In the genomic region with DNA sequence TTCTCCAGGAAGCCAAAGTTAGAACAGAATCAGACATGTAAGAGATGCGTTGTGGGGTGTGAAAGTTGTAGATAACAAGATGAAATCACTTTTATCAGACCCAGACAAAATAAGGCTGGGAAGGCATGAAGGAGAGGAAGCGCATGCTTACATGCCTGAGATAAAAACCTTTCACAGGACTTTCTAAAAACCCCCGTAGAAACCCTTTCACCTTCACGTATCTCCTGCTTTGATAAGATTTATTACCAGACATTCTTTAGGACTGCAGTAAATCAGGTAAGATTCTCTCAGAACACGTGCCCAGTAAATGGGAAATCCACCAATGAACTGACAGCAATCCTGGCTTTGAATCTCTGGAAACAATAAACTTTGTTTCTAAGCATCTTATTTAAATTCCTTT, we compare ENCODE assay signal across 33 cellular contexts.
"Had no signal": no experiment of that assay in that cellular context is flagged by ENCODE, and none has a peak within 500 bp of the region (broad histone marks: within the 10 kb centered on the region; RNA-seq: fewer than 3 reads in every experiment).

No MANE protein-coding gene starts in this region.

- H3K9me3 Mint-ChIP-seq: activated CD4-positive, alpha-beta memory T cell treated with anti-CD3 and anti-CD28 coated beads, Interleukin-2, amount 10 ng/mL, durations not matched to agents 7 days and 5 days; activated naive CD4-positive, alpha-beta T cell treated with anti-CD3 and anti-CD28 coated beads, Interleukin-2, amount 10 ng/mL, durations not matched to agents 7 days and 5 days; central memory CD8-positive, alpha-beta T cell had no signal

- H3K4me3 Mint-ChIP-seq: activated CD4-positive, alpha-beta memory T cell treated with anti-CD3 and anti-CD28 coated beads, Interleukin-2, amount 10 ng/mL, durations not matched to agents 7 days and 5 days; activated CD8-positive, alpha-beta memory T cell treated with anti-CD3 and anti-CD28 coated beads, Interleukin-2, amount 10 ng/mL, durations not matched to agents 7 days and 5 days; activated naive CD4-positive, alpha-beta T cell treated with anti-CD3 and anti-CD28 coated beads, Interleukin-2, amount 10 ng/mL, durations not matched to agents 7 days and 5 days; activated naive CD8-positive, alpha-beta T cell; activated naive CD8-positive, alpha-beta T cell treated with anti-CD3 and anti-CD28 coated beads, Interleukin-2, amount 50 U/mL, for 24 hours; central memory CD8-positive, alpha-beta T cell had no signal

- H3K27me3 Mint-ChIP-seq: activated CD4-positive, alpha-beta memory T cell treated with anti-CD3 and anti-CD28 coated beads, Interleukin-2, amount 10 ng/mL, durations not matched to agents 7 days and 5 days; activated CD8-positive, alpha-beta memory T cell treated with anti-CD3 and anti-CD28 coated beads, Interleukin-2, amount 10 ng/mL, durations not matched to agents 7 days and 5 days; activated naive CD8-positive, alpha-beta T cell treated with anti-CD3 and anti-CD28 coated beads, Interleukin-2, amount 50 U/mL, for 24 hours; central memory CD8-positive, alpha-beta T cell had no signal

- H3K4me1 ChIP-seq: Peyer's patch had no signal

- H3K27ac Mint-ChIP-seq: activated CD4-positive, alpha-beta memory T cell treated with anti-CD3 and anti-CD28 coated beads, Interleukin-2, amount 10 ng/mL, durations not matched to agents 7 days and 5 days; activated CD8-positive, alpha-beta memory T cell treated with anti-CD3 and anti-CD28 coated beads, Interleukin-2, amount 10 ng/mL, durations not matched to agents 7 days and 5 days; activated naive CD4-positive, alpha-beta T cell treated with anti-CD3 and anti-CD28 coated beads, Interleukin-2, amount 10 ng/mL, durations not matched to agents 7 days and 5 days; activated naive CD8-positive, alpha-beta T cell; activated naive CD8-positive, alpha-beta T cell treated with anti-CD3 and anti-CD28 coated beads, Interleukin-2, amount 50 U/mL, for 24 hours had no signal

- H3K27ac ChIP-seq: cardiac muscle cell, Peyer's patch, SJSA1, WERI-Rb-1 had no signal

- DNase-seq: activated CD4-positive, alpha-beta memory T cell treated with anti-CD3 and anti-CD28 coated beads, Interleukin-2, amount 10 ng/mL, durations not matched to agents 7 days and 5 days; activated CD4-positive, alpha-beta T cell treated with anti-CD3 and anti-CD28 coated beads for 1 hour; activated CD4-positive, alpha-beta T cell treated with anti-CD3 and anti-CD28 coated beads for 48 hours; activated CD4-positive, CD25-positive, alpha-beta regulatory T cell; activated CD8-positive, alpha-beta memory T cell treated with anti-CD3 and anti-CD28 coated beads for 24 hours; activated CD8-positive, alpha-beta memory T cell treated with anti-CD3 and anti-CD28 coated beads, Interleukin-2, amount 10 ng/mL, durations not matched to agents 7 days and 5 days; activated CD8-positive, alpha-beta memory T cell treated with anti-CD3 and anti-CD28 coated beads, Interleukin-2, amount 50 U/mL, for 48 hours; activated effector memory CD4-positive, alpha-beta T cell treated with Interleukin-2 at 50 U/mL for 16 hours; activated naive CD4-positive, alpha-beta T cell treated with anti-CD3 and anti-CD28 coated beads, Interleukin-2, amount 10 ng/mL, durations not matched to agents 7 days and 5 days; activated naive CD8-positive, alpha-beta T cell treated with anti-CD3 and anti-CD28 coated beads, Interleukin-2, amount 50 U/mL, for 24 hours; activated T-cell treated with anti-CD3 and anti-CD28 coated beads, Interleukin-2, amount 50 U/mL, for 48 hours; aorta; NCI-H1105; NCI-H1417 treated with DMSO at 0.1 percent for 48 hours; NCI-H187 treated with DMSO at 0.1 percent for 48 hours; NCI-H2081; NCI-H345; NCI-H510A; NCI-H526; NCI-H748 treated with DMSO at 0.1 percent for 48 hours; NK-92 treated with Interleukin-12 subunit alpha and Interleukin-12 subunit beta, amount 100 ng/mL, for 24 hours; PC-3; Peyer's patch; RPMI8226; SHP77 treated with DMSO at 0.1 percent for 48 hours; SW 1271; T1000; WERI-Rb-1 had no signal

- H3K36me3 Mint-ChIP-seq: activated CD8-positive, alpha-beta memory T cell treated with anti-CD3 and anti-CD28 coated beads, Interleukin-2, amount 10 ng/mL, durations not matched to agents 7 days and 5 days; activated naive CD4-positive, alpha-beta T cell treated with anti-CD3 and anti-CD28 coated beads, Interleukin-2, amount 10 ng/mL, durations not matched to agents 7 days and 5 days; activated naive CD8-positive, alpha-beta T cell had no signal

- H3K36me3 ChIP-seq: cardiac muscle cell, Peyer's patch, SJSA1, WERI-Rb-1 had no signal

- ATAC-seq: activated CD8-positive, alpha-beta memory T cell treated with anti-CD3 and anti-CD28 coated beads, Interleukin-2, amount 10 ng/mL, durations not matched to agents 7 days and 5 days; activated naive CD8-positive, alpha-beta T cell treated with anti-CD3 and anti-CD28 coated beads, Interleukin-2, amount 50 U/mL, for 24 hours; K562; PC-3 had no signal

- H3K4me1 Mint-ChIP-seq: activated CD4-positive, alpha-beta memory T cell treated with anti-CD3 and anti-CD28 coated beads, Interleukin-2, amount 10 ng/mL, durations not matched to agents 7 days and 5 days; activated CD8-positive, alpha-beta memory T cell treated with anti-CD3 and anti-CD28 coated beads, Interleukin-2, amount 10 ng/mL, durations not matched to agents 7 days and 5 days; activated naive CD4-positive, alpha-beta T cell treated with anti-CD3 and anti-CD28 coated beads, Interleukin-2, amount 10 ng/mL, durations not matched to agents 7 days and 5 days; activated naive CD8-positive, alpha-beta T cell treated with anti-CD3 and anti-CD28 coated beads, Interleukin-2, amount 50 U/mL, for 24 hours; central memory CD8-positive, alpha-beta T cell had no signal

- H3K9me3 ChIP-seq: Peyer's patch, SJSA1 had no signal

- H3K4me3 ChIP-seq: cardiac muscle cell, K562, Peyer's patch, SJSA1 had no signal

- FAIRE-seq: K562 had no signal

- H3K27me3 ChIP-seq: cardiac muscle cell, Peyer's patch, SJSA1 had no signal
